Comparison of ENCODE assay signal across 7 cellular contexts in the genomic region with DNA sequence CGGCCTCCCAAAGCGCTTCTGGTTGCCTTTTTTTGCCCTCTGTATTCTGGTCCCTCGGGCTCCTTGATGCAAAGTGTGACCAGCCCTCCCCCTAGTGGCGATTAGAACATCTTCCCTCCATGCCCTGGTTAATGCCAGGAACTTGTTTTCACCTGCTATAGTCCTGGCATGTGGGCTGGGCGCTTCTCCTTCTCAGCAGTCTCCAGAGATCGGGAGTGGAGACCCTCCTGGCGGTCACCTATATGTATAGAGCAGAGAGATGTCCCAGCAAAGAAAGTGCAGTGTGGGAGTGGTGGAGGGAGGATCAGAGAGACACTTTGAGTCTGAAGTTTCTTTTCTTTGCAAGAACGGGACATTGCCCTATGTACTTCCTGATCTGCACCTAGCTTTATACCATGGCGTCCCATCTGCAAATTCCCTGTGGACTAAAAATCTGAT.
DNase-seq lines count a peak whose midpoint lies in the region; ATAC-seq, FAIRE-seq and TF ChIP-seq lines count a peak whose summit lies in the region.

No MANE protein-coding gene starts in this region.

- no peaks in the 10 kb centered on the region for H3K79me2 ChIP-seq in H9 (ENCODE audit: insufficient read depth, low read length)

- H3K27ac Mint-ChIP-seq in H9: no peak overlapping the region
- H3K27ac Mint-ChIP-seq in activated naive CD8-positive, alpha-beta T cell treated with anti-CD3 and anti-CD28 coated beads, Interleukin-2, amount 50 U/mL, for 24 hours: no peak overlapping the region

- no peak overlapping the region for H2BK12ac ChIP-seq in H9 (ENCODE audit: insufficient read length, low read depth, low read length)

- no peak overlapping the region for H2BK120ac ChIP-seq in H9 (ENCODE audit: low read depth, low read length, poor library complexity, severe bottlenecking)

- peaks cover 0 to 13% (median 1%) of the 10 kb centered on the region in 3 experiments; a peak in 2 of 7 replicates for H3K36me3 Mint-ChIP-seq in H9 (ENCODE audit: insufficient read depth in 1 of 3, low read depth in 3 of 3)
- H3K36me3 Mint-ChIP-seq in activated naive CD8-positive, alpha-beta T cell treated with anti-CD3 and anti-CD28 coated beads, Interleukin-2, amount 50 U/mL, for 24 hours (ENCODE audit: low read depth): no peaks in the 10 kb centered on the region

- no peak overlapping the region for H2BK15ac ChIP-seq in H9 (ENCODE audit: low read depth, low read length)

- DNase-seq in GM12891 (ENCODE audit: insufficient read length, low spot score) (peak; percentile 23), H9 (peak; percentile 90), LHCN-M2 (ENCODE audit: low read depth) (peak; percentile 15), SHP77 treated with DMSO at 0.1 percent for 48 hours (lab: John Stamatoyannopoulos, UW) (peak; percentile 33), right atrium auricular region (ENCODE audit: low spot score) (no peak), skeletal muscle cell (ENCODE audit: low read depth) (peak; percentile 6)
- peak; percentile 52 for DNase-seq in activated naive CD8-positive, alpha-beta T cell treated with anti-CD3 and anti-CD28 coated beads, Interleukin-2, amount 50 U/mL, for 24 hours

- no peak overlapping the region for H3K23ac ChIP-seq in H9 (ENCODE audit: insufficient read length, low read depth, low read length)

- H3K27me3 ChIP-seq in H9 (ENCODE audit: insufficient read depth, low read length) (no peaks in the 10 kb centered on the region; the same call in 1 of the 2 replicates), right atrium auricular region (peaks cover 0 to 2% of the 10 kb centered on the region in 2 donors)

- no peak overlapping the region for H2BK5ac ChIP-seq in H9 (ENCODE audit: insufficient read length, low read length)

- no peak overlapping the region for H3T11ph ChIP-seq in H9 (ENCODE audit: low read length)

- H3K27me3 Mint-ChIP-seq in H9 (ENCODE audit: low read depth): peaks cover 52% of the 10 kb centered on the region
- H3K27me3 Mint-ChIP-seq in activated naive CD8-positive, alpha-beta T cell treated with anti-CD3 and anti-CD28 coated beads, Interleukin-2, amount 50 U/mL, for 24 hours: peaks cover 24% of the 10 kb centered on the region

- H3K14ac ChIP-seq in H9 (ENCODE audit: insufficient read depth, low read length): no peak overlapping the region

- no peak overlapping the region for H4K8ac ChIP-seq in H9 (replicated peaks; ENCODE audit: insufficient read length, low read depth, low read length)

- no peaks in the 10 kb centered on the region for H3K4me1 ChIP-seq in H9 (ENCODE audit: insufficient read depth, low read length)
- no peaks in the 10 kb centered on the region for H3K4me1 ChIP-seq in right atrium auricular region

- no peak overlapping the region for H3K56ac ChIP-seq in H9 (ENCODE audit: insufficient read length, low read depth, low read length)

- no peaks in the 10 kb centered on the region for H3K23me2 ChIP-seq in H9 (ENCODE audit: insufficient read length, low read depth, low read length, poor library complexity, severe bottlenecking)

- H4K20me1 ChIP-seq in H9 (ENCODE audit: control insufficient read depth, insufficient read depth, insufficient read length): no peaks in the 10 kb centered on the region

- H3K4me3 Mint-ChIP-seq in H9: no peak overlapping the region
- no peak overlapping the region for H3K4me3 Mint-ChIP-seq in activated naive CD8-positive, alpha-beta T cell treated with anti-CD3 and anti-CD28 coated beads, Interleukin-2, amount 50 U/mL, for 24 hours

- H3K4me1 Mint-ChIP-seq in H9: peaks cover 3% of the 10 kb centered on the region in 2 experiments; a peak in 1 of 4 replicates
- H3K4me1 Mint-ChIP-seq in activated naive CD8-positive, alpha-beta T cell treated with anti-CD3 and anti-CD28 coated beads, Interleukin-2, amount 50 U/mL, for 24 hours: peaks cover 1% of the 10 kb centered on the region

- no peak overlapping the region for H2BK20ac ChIP-seq in H9 (ENCODE audit: low read depth, low read length, poor library complexity, severe bottlenecking)

- no peak overlapping the region for H3K18ac ChIP-seq in H9 (ENCODE audit: insufficient read length, low read depth, low read length)

- H3K4me3 ChIP-seq in right atrium auricular region: no peak overlapping the region
- no peak overlapping the region for H3K4me3 ChIP-seq in skeletal muscle cell (ENCODE audit: low read depth, low read length)

- FAIRE-seq in GM12891 (lab: Jason Lieb, UNC): no peak

- H3K4ac ChIP-seq in H9 (ENCODE audit: low read depth, low read length): no peak overlapping the region

- no peak overlapping the region for H3K27ac ChIP-seq in H9 (ENCODE audit: insufficient read length, low read depth, low read length)
- no peak overlapping the region for H3K27ac ChIP-seq in right atrium auricular region

- H3K79me1 ChIP-seq in H9 (ENCODE audit: insufficient read depth, low read depth, low read length, poor library complexity, severe bottlenecking): no peaks in the 10 kb centered on the region

- no CpG with 5 or more reads among the region's 9 CpGs for WGBS in H9 (ENCODE audit: extremely low coverage, insufficient read length, low lambda C conversion rate)

- H4K5ac ChIP-seq in H9 (ENCODE audit: insufficient read length, low read depth, low read length): no peak overlapping the region

- no peaks in the 10 kb centered on the region for H3K36me3 ChIP-seq in right atrium auricular region

- no peak overlapping the region for H2AK5ac ChIP-seq in H9 (ENCODE audit: insufficient read length, low read length)

- H4K91ac ChIP-seq in H9 (ENCODE audit: insufficient read length, low read depth, low read length): no peak overlapping the region

- no peak overlapping the region for H3K9ac ChIP-seq in H9 (ENCODE audit: extremely low read depth, insufficient read length, low read length)

- TF ChIP-seq POLR2A in GM12891 (IDR thresholded peaks at IDR 0.05; ENCODE audit: low read depth, low read length): no peak

- H3K9me3 ChIP-seq in H9 (ENCODE audit: control insufficient read depth, low read depth, low read length) (no peaks in the 10 kb centered on the region), right atrium auricular region (peaks cover 0 to 12% of the 10 kb centered on the region in 2 donors)

- H3K9me3 Mint-ChIP-seq in H9: peaks cover 13 to 16% of the 10 kb centered on the region in 2 experiments
- H3K9me3 Mint-ChIP-seq in activated naive CD8-positive, alpha-beta T cell treated with anti-CD3 and anti-CD28 coated beads, Interleukin-2, amount 50 U/mL, for 24 hours: no peaks in the 10 kb centered on the region

- TF ChIP-seq CTCF in H9 (conservative IDR thresholded peaks at IDR 0.05) (peak; percentile 89), right atrium auricular region (IDR thresholded peaks at IDR 0.05) (peak; percentile 59 to 73)

- H3K4me2 ChIP-seq in H9 (ENCODE audit: insufficient read depth, insufficient read length, low read length): no peak overlapping the region

- H2AFZ ChIP-seq in H9 (ENCODE audit: low read length): no peak overlapping the region

- peak; percentile 94 for ATAC-seq in activated naive CD8-positive, alpha-beta T cell treated with anti-CD3 and anti-CD28 coated beads, Interleukin-2, amount 50 U/mL, for 24 hours

TF ChIP-seq in GM12891, 5 proteins besides CTCF, POLR2A, EP300 and RAD21:
- TF ChIP-seq POLR2AphosphoS5 (IDR thresholded peaks at IDR 0.05; ENCODE audit: low read depth, low read length): no peak
